ENCODE assay signal across 21 cellular contexts in genomic region chr1:38060557-38060956, GRCh38. TPM values are rescaled to one million over a fixed set of nuclear protein-coding genes. Genes with fewer than 3 reads are reported as not detected.
DNase-seq lines count a peak whose midpoint lies in the region; ATAC-seq, FAIRE-seq and TF ChIP-seq lines count a peak whose summit lies in the region.
"Had no signal": no experiment of that assay in that cellular context is flagged by ENCODE, and none has a peak within 500 bp of the region (broad histone marks: within the 10 kb centered on the region; RNA-seq: fewer than 3 reads in every experiment).

No MANE protein-coding gene starts in this region.

- no peaks in the 10 kb centered on the region for H3K9me3 Mint-ChIP-seq in neural crest cell
- H3K9me3 Mint-ChIP-seq: CD14-positive monocyte; CD4-positive, alpha-beta memory T cell had no signal

- no peak for TF ChIP-seq EP300 in K562 (IDR thresholded peaks at IDR 0.05; ENCODE audit: low read length)

- intact Hi-C loops in Right ventricle myocardium inferior (cut with DNase I) (no loop called here), cardiac septum (cut with DNase I) (no loop called here), A673 (cut with micrococcal nuclease; ENCODE audit: unreplicated experiment) (no loop called here), K562 (cut with micrococcal nuclease) (no loop called here)

- BruUV-seq in A673 (replicated peaks; lab: Mats Ljungman, UMichigan): no TSS peak
- BruUV-seq in K562 (replicated peaks; lab: Mats Ljungman, UMichigan): no TSS peak

- H3K9ac ChIP-seq in K562 (ENCODE audit: insufficient read depth in 1 of 2, low read depth in 2 of 2, low read length in 2 of 2): no peak overlapping the region
- H3K9ac ChIP-seq: BLaER1 had no signal

- H3K36me3 ChIP-seq in A673 (ENCODE audit: insufficient read depth, low read length, poor library complexity, severe bottlenecking): no peaks in the 10 kb centered on the region
- no peaks in the 10 kb centered on the region for H3K36me3 ChIP-seq in K562 (ENCODE audit: control insufficient read depth, insufficient read depth, low read length)
- H3K36me3 ChIP-seq: BLaER1 had no signal

- H3K4me3 ChIP-seq in A673 (ENCODE audit: low read depth, low read length, poor library complexity, severe bottlenecking): no peak overlapping the region
- H3K4me3 ChIP-seq in K562: no peak overlapping the region
- H3K4me3 ChIP-seq: A549, BLaER1, GM23338 had no signal

- H3K79me2 ChIP-seq in K562 (ENCODE audit: control insufficient read depth, insufficient read depth, low read length): no peaks in the 10 kb centered on the region

- ATAC-seq in Right ventricle myocardium inferior (peak; percentile 28), K562 (no peak)
- ATAC-seq: A549, GM23338 had no signal

- no peak overlapping the region for H3K4me2 ChIP-seq in K562 (ENCODE audit: insufficient read depth, low read length)
- H3K4me2 ChIP-seq: A549, BLaER1, GM23338 had no signal

- H2AFZ ChIP-seq in K562 (ENCODE audit: low read depth, low read length): no peak overlapping the region
- H2AFZ ChIP-seq: GM23338 had no signal

- H3K4me3 Mint-ChIP-seq in neural crest cell: no peak overlapping the region
- H3K4me3 Mint-ChIP-seq: CD14-positive monocyte; CD4-positive, alpha-beta memory T cell; GM23338; H9; IgD-negative memory B cell had no signal

- CTCF ChIA-PET in A673 (lab: Charles Lee) (interaction anchor here (1.0 to 1.1 kb wide), 2 partner anchors 11 to 14 kb away, joined by 3 read pairs; partner anchors contain the start of gene POU3F1), K562 (lab: Yijun Ruan, JAX; ENCODE audit: low intra/inter-chr PET ratio) (no interaction called here)

- no peaks in the 10 kb centered on the region for H3K27me3 ChIP-seq in A673 (replicated peaks; ENCODE audit: insufficient read depth, low read depth, low read length, poor library complexity)
- H3K27me3 ChIP-seq in K562 (ENCODE audit: control insufficient read depth in 2 of 2, insufficient read depth in 2 of 2, low read length in 2 of 2): peaks cover 2 to 8% of the 10 kb centered on the region in 2 experiments; a peak in 2 of 5 replicates
- H3K27me3 ChIP-seq: BLaER1 had no signal

- H3K27ac Mint-ChIP-seq in neural crest cell (ENCODE audit: unreplicated experiment): peak overlapping the region; percentile 78
- H3K27ac Mint-ChIP-seq: CD14-positive monocyte; CD4-positive, alpha-beta memory T cell; GM23338; IgD-negative memory B cell had no signal

- 9% methylated on average over 2 of the region's 2 CpGs for WGBS in K562 (ENCODE audit: insufficient coverage, low coverage, missing lambda C conversion rate)

- POLR2A ChIA-PET in A673 (lab: Charles Lee; ENCODE audit: low non-redundant PET): no interaction called here
- POLR2A ChIA-PET in K562 (lab: Yijun Ruan, JAX): interaction anchor here (0.6 to 1.1 kb wide), 2 partner anchors 12 to 19 kb away, joined by 3 to 4 read pairs; no protein-coding TSS in a partner anchor

- TF ChIP-seq RAD21 in K562 (CRISPR knock-in tag; conservative IDR thresholded peaks at IDR 0.05 in 1 of 2, IDR thresholded peaks at IDR 0.05 in 1 of 2): no peak

- DNase-seq in Right ventricle myocardium inferior (ENCODE audit: missing footprints) (no peak), cardiac septum (ENCODE audit: low spot score) (no peak), A673 (ENCODE audit: low spot score) (no peak), K562 (ENCODE audit: extremely low read depth in 1 of 4, low spot score in 3 of 4) (no peak), neural crest cell (ENCODE audit: low read depth, low spot score) (no peak), NCI-H1105 (lab: John Stamatoyannopoulos, UW) (no peak), GM13977 (ENCODE audit: low spot score) (no peak)
- no peak for DNase-seq in stimulated activated naive CD4-positive, alpha-beta T cell treated with Interleukin-2 at 50 U/mL for 16 hours (lab: John Stamatoyannopoulos, UW)
- DNase-seq: CD4-positive, alpha-beta memory T cell; DMS153; DMS79; GDM1; H9 had no signal

- no peaks in the 10 kb centered on the region for H3K9me1 ChIP-seq in K562 (ENCODE audit: control insufficient read depth, insufficient read depth, low read length)

- H3K27ac ChIP-seq in A673 (ENCODE audit: low read depth, low read length, poor library complexity, severe bottlenecking): peak overlapping the region; percentile 99
- H3K27ac ChIP-seq in K562 (ENCODE audit: extremely low read depth, low read depth, low read length): no peak overlapping the region
- H3K27ac ChIP-seq: 22Rv1, A549, BLaER1 had no signal

- peaks cover 2% of the 10 kb centered on the region for H3K27me3 Mint-ChIP-seq in neural crest cell (ENCODE audit: low read depth)
- H3K27me3 Mint-ChIP-seq: CD4-positive, alpha-beta memory T cell; IgD-negative memory B cell had no signal

- FAIRE-seq in K562 (lab: Jason Lieb, UNC): no peak
- FAIRE-seq: A549, HTR-8/SVneo had no signal

- H3K4me1 ChIP-seq in A673 (ENCODE audit: insufficient read depth, low read length, poor library complexity, severe bottlenecking) (peaks cover 70% of the 10 kb centered on the region), K562 (replicated peaks in 1 of 2; ENCODE audit: control insufficient read depth in 2 of 2, insufficient read depth in 2 of 2, low read length in 2 of 2) (peaks cover 12 to 21% of the 10 kb centered on the region in 2 experiments; a peak in 4 of 5 replicates)
- H3K4me1 ChIP-seq: A549 had no signal

- no peaks in the 10 kb centered on the region for H4K20me1 ChIP-seq in K562 (replicated peaks; ENCODE audit: control insufficient read depth, insufficient read depth, low read length)
- H4K20me1 ChIP-seq: BLaER1 had no signal

- in situ Hi-C loops in K562 (cut with MboI): no loop called here
- in situ Hi-C loops in GM13977 (cut with MboI; ENCODE audit: low pct_unique_long_range_greater_than_20kb, low sequenced_read_pairs, unreplicated experiment): no loop called here

- TF ChIP-seq CTCF in A673 (conservative IDR thresholded peaks at IDR 0.05; ENCODE audit: low read depth, low read length) (no peak), K562 (IDR thresholded peaks at IDR 0.05 in 2 of 3, conservative IDR thresholded peaks at IDR 0.05 in 1 of 3; ENCODE audit: insufficient read depth in 2 of 3, low read depth in 1 of 3, low read length in 3 of 3) (no peak), neural crest cell (conservative IDR thresholded peaks at IDR 0.05) (no peak), GM13977 (IDR thresholded peaks at IDR 0.05; ENCODE audit: extremely low read depth, insufficient read depth, missing control alignments) (no peak)

- H3K36me3 Mint-ChIP-seq in neural crest cell (ENCODE audit: low read depth): no peaks in the 10 kb centered on the region
- H3K36me3 Mint-ChIP-seq: CD14-positive monocyte; CD4-positive, alpha-beta memory T cell; IgD-negative memory B cell had no signal

- no peaks in the 10 kb centered on the region for H3K9me3 ChIP-seq in A673 (ENCODE audit: low read depth, low read length, poor library complexity, severe bottlenecking)
- H3K9me3 ChIP-seq in K562 (replicated peaks; ENCODE audit: control insufficient read depth, insufficient read depth, low read depth, low read length): no peaks in the 10 kb centered on the region
- H3K9me3 ChIP-seq: A549, BLaER1 had no signal

- peaks cover 41% of the 10 kb centered on the region for H3K4me1 Mint-ChIP-seq in neural crest cell
- H3K4me1 Mint-ChIP-seq: CD14-positive monocyte; CD4-positive, alpha-beta memory T cell had no signal

- TF ChIP-seq POLR2A in K562 (conservative IDR thresholded peaks at IDR 0.05): no peak

RNA-seq across cellular contexts. Expression of gene POU3F1, which starts 14.0 kb away (rescaled TPM):
- total RNA-seq in Right ventricle myocardium inferior (0.11 TPM), cardiac septum (not detected), A673 (2021) (83.3 and 92.9 TPM in 2 replicates), K562 (2014; rRNA removed) (0.08 and 0.09 TPM in 2 replicates), K562 (2014; rRNA removed; fragmentation: Illumina TruSeq; extraction: Trizol) (not detected in 2 replicates), K562 (2015; rRNA removed; fragmentation: Illumina TruSeq; extraction: Trizol) (not detected in 2 replicates), K562 (2021) (not detected in 2 replicates), neural crest cell (10.7 and 12.1 TPM in 2 replicates)
- total RNA-seq in K562 (2011; cell fraction: chromatin; rRNA removed; ENCODE audit: low replicate concordance): not detected in 2 replicates
- 0.13 TPM in 1 of 2 replicates, not detected in the other for total RNA-seq in K562 (2011; cell fraction: nucleolus; rRNA removed)
- total RNA-seq in K562 (2011; cell fraction: nucleoplasm; rRNA removed): not detected in 2 replicates
- polyA plus RNA-seq in K562 (2011; rRNA removed) (0.05 TPM in 1 of 2 replicates, not detected in the other), K562 (2014; fragmentation: Illumina TruSeq; extraction: Trizol) (not detected in 2 replicates), K562 (2014; fragmentation: Nextera tagmentation; extraction: Ambion mirVana) (not detected), K562 (2014; rRNA removed) (not detected in 2 replicates)
- not detected in 2 replicates for polyA plus RNA-seq in K562 (2011; cell fraction: cytosol; rRNA removed)
- 0.06 and 0.15 TPM in 2 replicates for polyA plus RNA-seq in K562 (2011; cell fraction: nucleus; rRNA removed)
- polyA plus RNA-seq in K562 (2012): not detected in 2 replicates
- not detected in 2 replicates for polyA minus RNA-seq in K562 (2011; rRNA and poly(A)+ RNA removed)
- polyA minus RNA-seq in K562 (2011; cell fraction: cytosol; rRNA and poly(A)+ RNA removed): not detected in 2 replicates
- 0.13 and 0.33 TPM in 2 replicates for polyA minus RNA-seq in K562 (2011; cell fraction: nucleus; rRNA and poly(A)+ RNA removed)
- polyA plus RNA-seq: A549, AG04450, CD14-positive monocyte, IgD-negative memory B cell had no signal

RNA-seq across cellular contexts. Expression of gene UTP11, which starts 48.0 kb away (rescaled TPM):
- 42.3 TPM for total RNA-seq in Right ventricle myocardium inferior
- 29.8 TPM for total RNA-seq in cardiac septum
- 109 and 113 TPM in 2 replicates for total RNA-seq in A673 (2021)
- total RNA-seq in K562 (2011; cell fraction: chromatin; rRNA removed; ENCODE audit: low replicate concordance): 67.0 and 115 TPM in 2 replicates
- total RNA-seq in K562 (2011; cell fraction: nucleolus; rRNA removed): 37.6 and 49.2 TPM in 2 replicates
- 97.2 and 146 TPM in 2 replicates for total RNA-seq in K562 (2011; cell fraction: nucleoplasm; rRNA removed)
- 125 and 137 TPM in 2 replicates for total RNA-seq in K562 (2014; rRNA removed)
- 215 and 251 TPM in 2 replicates for total RNA-seq in K562 (2014; rRNA removed; fragmentation: Illumina TruSeq; extraction: Trizol)
- 214 and 221 TPM in 2 replicates for total RNA-seq in K562 (2015; rRNA removed; fragmentation: Illumina TruSeq; extraction: Trizol)
- total RNA-seq in K562 (2021): 124 and 129 TPM in 2 replicates
- 67.6 and 91.1 TPM in 2 replicates for polyA plus RNA-seq in K562 (2011; rRNA removed)
- 22.4 and 42.7 TPM in 2 replicates for polyA plus RNA-seq in K562 (2011; cell fraction: cytosol; rRNA removed)
- 18.0 and 28.1 TPM in 2 replicates for polyA plus RNA-seq in K562 (2011; cell fraction: nucleus; rRNA removed)
- polyA plus RNA-seq in K562 (2012): 76.5 and 96.7 TPM in 2 replicates
- polyA plus RNA-seq in K562 (2014; fragmentation: Illumina TruSeq; extraction: Trizol): 329 and 378 TPM in 2 replicates
- 100 to 1,000 TPM; 269 to 303 TPM for polyA plus RNA-seq in K562 (2014; fragmentation: Nextera tagmentation; extraction: Ambion mirVana)
- 167 and 253 TPM in 2 replicates for polyA plus RNA-seq in K562 (2014; rRNA removed)
- 46.0 and 51.0 TPM in 2 replicates for polyA minus RNA-seq in K562 (2011; rRNA and poly(A)+ RNA removed)
- polyA minus RNA-seq in K562 (2011; cell fraction: cytosol; rRNA and poly(A)+ RNA removed): 25.8 and 26.4 TPM in 2 replicates
- 17.6 and 38.0 TPM in 2 replicates for polyA minus RNA-seq in K562 (2011; cell fraction: nucleus; rRNA and poly(A)+ RNA removed)
- total RNA-seq in neural crest cell: 41.2 and 44.5 TPM in 2 replicates

RNA-seq across cellular contexts. Expression of gene FHL3, which starts 55.2 kb away (rescaled TPM):
- total RNA-seq in Right ventricle myocardium inferior: 20.2 TPM
- total RNA-seq in cardiac septum: 9.8 TPM
- total RNA-seq in A673 (2021): 89.5 and 106 TPM in 2 replicates
- 89.8 and 202 TPM in 2 replicates for total RNA-seq in K562 (2011; cell fraction: chromatin; rRNA removed; ENCODE audit: low replicate concordance)
- 99.7 and 116 TPM in 2 replicates for total RNA-seq in K562 (2011; cell fraction: nucleolus; rRNA removed)
- total RNA-seq in K562 (2011; cell fraction: nucleoplasm; rRNA removed): 98.0 and 139 TPM in 2 replicates
- 55.7 and 80.3 TPM in 2 replicates for total RNA-seq in K562 (2014; rRNA removed)
- total RNA-seq in K562 (2014; rRNA removed; fragmentation: Illumina TruSeq; extraction: Trizol): 22.6 and 27.7 TPM in 2 replicates
- 34.1 and 35.1 TPM in 2 replicates for total RNA-seq in K562 (2015; rRNA removed; fragmentation: Illumina TruSeq; extraction: Trizol)
- 123 and 144 TPM in 2 replicates for total RNA-seq in K562 (2021)
- polyA plus RNA-seq in K562 (2011; rRNA removed): 14.8 and 18.9 TPM in 2 replicates
- polyA plus RNA-seq in K562 (2011; cell fraction: cytosol; rRNA removed): 31.0 and 53.9 TPM in 2 replicates
- 58.4 and 84.8 TPM in 2 replicates for polyA plus RNA-seq in K562 (2011; cell fraction: nucleus; rRNA removed)
- polyA plus RNA-seq in K562 (2012): 76.0 and 140 TPM in 2 replicates
- 117 and 145 TPM in 2 replicates for polyA plus RNA-seq in K562 (2014; fragmentation: Illumina TruSeq; extraction: Trizol)
- 1 to 10 TPM; 6.1 to 8.0 TPM for polyA plus RNA-seq in K562 (2014; fragmentation: Nextera tagmentation; extraction: Ambion mirVana)
- 56.7 and 61.4 TPM in 2 replicates for polyA plus RNA-seq in K562 (2014; rRNA removed)
- 26.4 and 29.9 TPM in 2 replicates for polyA minus RNA-seq in K562 (2011; rRNA and poly(A)+ RNA removed)
- polyA minus RNA-seq in K562 (2011; cell fraction: cytosol; rRNA and poly(A)+ RNA removed): 46.4 and 60.9 TPM in 2 replicates
- polyA minus RNA-seq in K562 (2011; cell fraction: nucleus; rRNA and poly(A)+ RNA removed): 41.9 and 46.1 TPM in 2 replicates
- 21.2 and 22.4 TPM in 2 replicates for total RNA-seq in neural crest cell
